ENCODE assay signal across 11 cellular contexts in genomic region chr2:171318463-171318934, GRCh38.
DNase-seq lines count a peak whose midpoint lies in the region; ATAC-seq and TF ChIP-seq lines count a peak whose summit lies in the region.
"Had no signal": no experiment of that assay in that cellular context is flagged by ENCODE, and none has a peak within 500 bp of the region (broad histone marks: within the 10 kb centered on the region; RNA-seq: fewer than 3 reads in every experiment).

No MANE protein-coding gene starts in this region.

- peak; percentile 55 for DNase-seq in DMS79 treated with DMSO at 0.1 percent for 48 hours (lab: John Stamatoyannopoulos, UW)
- no peak for DNase-seq in DMS79 (lab: John Stamatoyannopoulos, UW)
- no peak for DNase-seq in activated T-helper 2 cell treated with anti-CD3 and anti-CD28 coated beads, Interferon-gamma antibody, Interleukin-2, Interleukin-4, amounts not matched to agents 10 μg/mL and 5 μg/mL and 100 μg/mL, durations not matched to agents 14 hours and 24 hours and 36 hours (ENCODE audit: low spot score)
- no peak for DNase-seq in left ventricle myocardium superior
- DNase-seq in spleen: no peak
- no peak for DNase-seq in DMS 273 (lab: John Stamatoyannopoulos, UW; ENCODE audit: unreplicated experiment)
- DNase-seq in NOMO-1 (lab: John Stamatoyannopoulos, UW; ENCODE audit: unreplicated experiment in 2 of 2): no peak
- DNase-seq: NCI-H1930, pancreas had no signal

- H3K4me1 ChIP-seq in spleen: peaks cover 0 to 66% (median 38%) of the 10 kb centered on the region in 6 donors
- H3K4me1 ChIP-seq: pancreas had no signal

- intact Hi-C loops in activated T-helper 2 cell treated with anti-CD3 and anti-CD28 coated beads, Interferon-gamma antibody, Interleukin-2, Interleukin-4, amounts not matched to agents 10 μg/mL and 5 μg/mL and 100 μg/mL, durations not matched to agents 14 hours and 24 hours and 36 hours (cut with micrococcal nuclease): loop anchor here (1.0 to 5.0 kb wide), 7 partner anchors 8 to 390 kb away; partner anchors contain the start of gene GORASP2
- intact Hi-C loops in left ventricle myocardium superior (cut with micrococcal nuclease): no loop called here
- intact Hi-C loops in spleen (cut with DNase I; ENCODE audit: low total_unique reads): no loop called here

- no peaks in the 10 kb centered on the region for H3K9me3 Mint-ChIP-seq in activated T-helper 2 cell treated with anti-CD3 and anti-CD28 coated beads, Interferon-gamma antibody, Interleukin-2, Interleukin-4, amounts not matched to agents 10 μg/mL and 5 μg/mL and 100 μg/mL, durations not matched to agents 14 hours and 24 hours and 36 hours

- peak overlapping the region in 7 of 8 donors; percentile 44 to 89 (median 70) for H3K27ac ChIP-seq in spleen
- H3K27ac ChIP-seq: 22Rv1, pancreas had no signal

- 29 to 71% (median 56%) methylated on average over 6 of the region's 6 CpGs for WGBS in spleen, 5 donors

- peaks cover 53% of the 10 kb centered on the region for H3K4me1 Mint-ChIP-seq in activated T-helper 2 cell treated with anti-CD3 and anti-CD28 coated beads, Interferon-gamma antibody, Interleukin-2, Interleukin-4, amounts not matched to agents 10 μg/mL and 5 μg/mL and 100 μg/mL, durations not matched to agents 14 hours and 24 hours and 36 hours (ENCODE audit: low read depth)

- TF ChIP-seq CTCF in spleen (IDR thresholded peaks at IDR 0.05 in 8 of 11, conservative IDR thresholded peaks at IDR 0.05 in 3 of 11): no peak

- H3K4me3 Mint-ChIP-seq in activated T-helper 2 cell treated with anti-CD3 and anti-CD28 coated beads, Interferon-gamma antibody, Interleukin-2, Interleukin-4, amounts not matched to agents 10 μg/mL and 5 μg/mL and 100 μg/mL, durations not matched to agents 14 hours and 24 hours and 36 hours (ENCODE audit: low read depth): peak overlapping the region; percentile 45

- ATAC-seq in left ventricle myocardium superior: peak; percentile 63
- ATAC-seq in HG02852 (IDR thresholded peaks at IDR 0.05; ENCODE audit: unreplicated experiment): no peak
- ATAC-seq: pancreas had no signal

- no peak for TF ChIP-seq POLR2A in spleen (IDR thresholded peaks at IDR 0.05)

- H3K36me3 ChIP-seq in spleen: no peaks in the 10 kb centered on the region
- H3K36me3 ChIP-seq: pancreas had no signal

- H3K27ac Mint-ChIP-seq in activated T-helper 2 cell treated with anti-CD3 and anti-CD28 coated beads, Interferon-gamma antibody, Interleukin-2, Interleukin-4, amounts not matched to agents 10 μg/mL and 5 μg/mL and 100 μg/mL, durations not matched to agents 14 hours and 24 hours and 36 hours: peak overlapping the region; percentile 99

- peaks cover 43% of the 10 kb centered on the region for H3K36me3 Mint-ChIP-seq in activated T-helper 2 cell treated with anti-CD3 and anti-CD28 coated beads, Interferon-gamma antibody, Interleukin-2, Interleukin-4, amounts not matched to agents 10 μg/mL and 5 μg/mL and 100 μg/mL, durations not matched to agents 14 hours and 24 hours and 36 hours (ENCODE audit: low read depth)

- no peak overlapping the region for H3K4me3 ChIP-seq in spleen
- H3K4me3 ChIP-seq: pancreas had no signal

- no peaks in the 10 kb centered on the region for H3K27me3 ChIP-seq in spleen (replicated peaks in 1 of 7)
- H3K27me3 ChIP-seq: pancreas had no signal

- no peaks in the 10 kb centered on the region for H3K9me3 ChIP-seq in spleen
- H3K9me3 ChIP-seq: pancreas had no signal

- H3K27me3 Mint-ChIP-seq in activated T-helper 2 cell treated with anti-CD3 and anti-CD28 coated beads, Interferon-gamma antibody, Interleukin-2, Interleukin-4, amounts not matched to agents 10 μg/mL and 5 μg/mL and 100 μg/mL, durations not matched to agents 14 hours and 24 hours and 36 hours (ENCODE audit: low read depth): no peaks in the 10 kb centered on the region
